1 cellular context compared by ENCODE assay signal in genomic region chr20:33065785-33066184, GRCh38.
TF ChIP-seq lines count a peak whose summit lies in the region.

No MANE protein-coding gene starts in this region.

TF ChIP-seq in IMR-90, 13 proteins besides CTCF, POLR2A, EP300 and RAD21:
- TF ChIP-seq RCOR1 (IDR thresholded peaks at IDR 0.05; ENCODE audit: insufficient replicate concordance, low read length) (no peak), FOS (IDR thresholded peaks at IDR 0.05; ENCODE audit: low read depth, low read length) (no peak), MXI1 (IDR thresholded peaks at IDR 0.05; ENCODE audit: borderline replicate concordance, low read depth, low read length) (no peak), ELK1 (IDR thresholded peaks at IDR 0.05; ENCODE audit: borderline replicate concordance, low read depth, low read length) (no peak), BHLHE40 (IDR thresholded peaks at IDR 0.05; ENCODE audit: low read depth, low read length) (no peak), CHD1 (IDR thresholded peaks at IDR 0.05; ENCODE audit: low read depth, low read length) (no peak), NFE2L2 (IDR thresholded peaks at IDR 0.05; ENCODE audit: low read depth, low read length) (no peak), RFX5 (IDR thresholded peaks at IDR 0.05; ENCODE audit: low read depth, low read length) (no peak), CEBPB (IDR thresholded peaks at IDR 0.05; ENCODE audit: low read depth, low read length) (no peak), MAZ (IDR thresholded peaks at IDR 0.05; ENCODE audit: borderline replicate concordance, low read depth, low read length) (no peak), USF2 (IDR thresholded peaks at IDR 0.05; ENCODE audit: low read depth, low read length) (no peak), MAFK (IDR thresholded peaks at IDR 0.05; ENCODE audit: low read depth, low read length) (no peak), SMC3 (IDR thresholded peaks at IDR 0.05; ENCODE audit: low read depth, low read length) (no peak)
